1 cellular context compared by ENCODE assay signal in genomic region chr20:19026901-19027644, GRCh38.
TF ChIP-seq lines count a peak whose summit lies in the region.

No MANE protein-coding gene starts in this region.

TF ChIP-seq in SK-N-SH treated with all-trans-retinoic acid at 6 μM for 48 hours, 23 proteins besides CTCF, POLR2A, EP300 and RAD21 (continued from another document):
- no peak for TF ChIP-seq ZFP30 (CRISPR knock-in tag; IDR thresholded peaks at IDR 0.05)
